ENCODE assay signal across 2 cellular contexts in the genomic region with DNA sequence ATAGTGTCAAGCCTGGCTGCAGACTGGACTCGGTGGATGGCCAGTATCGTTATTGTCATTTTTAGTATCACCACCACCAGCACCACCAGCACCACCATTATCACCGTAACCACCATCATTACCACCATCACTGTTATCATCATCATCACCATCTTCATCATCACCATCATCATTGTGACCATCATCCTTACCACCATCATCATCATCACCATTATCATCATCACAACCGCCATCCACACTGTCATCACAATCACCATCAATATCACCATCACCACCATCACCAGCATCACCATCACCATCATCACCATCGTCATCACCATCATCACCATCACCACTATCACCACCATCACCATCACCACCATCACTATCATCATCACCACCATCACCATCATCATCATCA.
TF ChIP-seq lines count a peak whose summit lies in the region.

No MANE protein-coding gene starts in this region.

TF ChIP-seq in HEK293, 187 proteins besides CTCF, POLR2A, EP300 and RAD21:
- TF ChIP-seq ZNF514 (tag by site-specific recombination; IDR thresholded peaks at IDR 0.05) (no peak), ZNF513 (tag by site-specific recombination; IDR thresholded peaks at IDR 0.05) (peak; percentile 97), ZNF239 (tag by site-specific recombination; IDR thresholded peaks at IDR 0.05) (peak; percentile 40; the same call in 1 of the 2 replicates), ZNF174 (tag by site-specific recombination; IDR thresholded peaks at IDR 0.05) (no peak), ZNF23 (tag by site-specific recombination; IDR thresholded peaks at IDR 0.05; ENCODE audit: borderline replicate concordance) (no peak), ZNF311 (tag by site-specific recombination; IDR thresholded peaks at IDR 0.05; ENCODE audit: borderline replicate concordance) (0 out of 2 replicates have a peak, but pooled peaks have one; percentile 86), ZNF266 (tag by site-specific recombination; IDR thresholded peaks at IDR 0.05; ENCODE audit: low read depth) (peak; percentile 10; the same call in 1 of the 2 replicates)

TF ChIP-seq in K562, 482 proteins besides CTCF, POLR2A, EP300 and RAD21 (continued from another document):
- no peak for TF ChIP-seq EZH2 (IDR thresholded peaks at IDR 0.05; ENCODE audit: borderline replicate concordance, low read depth, low read length)
- no peak for TF ChIP-seq SIRT6 (IDR thresholded peaks at IDR 0.05; ENCODE audit: low read depth, low read length)
- peak in 1 of 2 experiments; percentile 29; a peak in 1 of 4 replicates for TF ChIP-seq HDAC1 (IDR thresholded peaks at IDR 0.05)
- TF ChIP-seq EWSR1 (IDR thresholded peaks at IDR 0.05; ENCODE audit: borderline replicate concordance, low read depth, partially characterized antibody) = no peak
- no peak for TF ChIP-seq HNRNPK (IDR thresholded peaks at IDR 0.05; ENCODE audit: low read depth, low read length, poor library complexity, severe bottlenecking)
- TF ChIP-seq ZKSCAN1 (IDR thresholded peaks at IDR 0.05; ENCODE audit: low read depth, low read length) = no peak
- TF ChIP-seq PTRF (tag; IDR thresholded peaks at IDR 0.05) = no peak
- no peak for TF ChIP-seq ETV1 (tag; conservative IDR thresholded peaks at IDR 0.05; ENCODE audit: low read depth)
- TF ChIP-seq CTBP1 (IDR thresholded peaks at IDR 0.05; ENCODE audit: borderline replicate concordance) = no peak
- TF ChIP-seq BDP1 (IDR thresholded peaks at IDR 0.05; ENCODE audit: insufficient read depth, insufficient read length) = no peak
- 0 out of 2 replicates have a peak, but pooled peaks have one; percentile 11 for TF ChIP-seq ZNF316 (IDR thresholded peaks at IDR 0.05)
- TF ChIP-seq GABPB2 (CRISPR knock-in tag; conservative IDR thresholded peaks at IDR 0.05) = no peak
- TF ChIP-seq STAG1 (CRISPR knock-in tag; IDR thresholded peaks at IDR 0.05; ENCODE audit: borderline replicate concordance) = no peak
